22 cellular contexts compared by ENCODE assay signal in genomic region chr9:81635526-81636279, GRCh38. TPM values are rescaled to one million over a fixed set of nuclear protein-coding genes. Genes with fewer than 3 reads are reported as not detected.
A peak's percentile ranks its signal among the peaks of the same experiment; 100 is the strongest.
DNase-seq lines count a peak whose midpoint lies in the region; ATAC-seq, FAIRE-seq and TF ChIP-seq lines count a peak whose summit lies in the region.
"Had no signal": no experiment of that assay in that cellular context is flagged by ENCODE, and none has a peak within 500 bp of the region (broad histone marks: within the 10 kb centered on the region; RNA-seq: fewer than 3 reads in every experiment).

No MANE protein-coding gene starts in this region.

- H3K4me3 ChIP-seq in A549: no peak overlapping the region
- peak overlapping the region; percentile 6; the same call in 1 of the 2 replicates for H3K4me3 ChIP-seq in GM23248
- H3K4me3 ChIP-seq in astrocyte of the spinal cord (ENCODE audit: low read depth, low read length): no peak overlapping the region
- H3K4me3 ChIP-seq: dorsolateral prefrontal cortex, heart right ventricle, skin epidermis had no signal

- WGBS in A549 (ENCODE audit: missing lambda C conversion rate): 55% methylated on average over 1 of the region's 1 CpG
- WGBS in GM23248 (ENCODE audit: low coverage in 1 of 2, low lambda C conversion rate in 2 of 2, missing lambda C conversion rate in 2 of 2), 2 experiments: 10 to 24% methylated on average over 1 of the region's 1 CpG

- no peaks in the 10 kb centered on the region for H3K27me3 ChIP-seq in GM23248 (replicated peaks; ENCODE audit: insufficient read depth)
- H3K27me3 ChIP-seq: dorsolateral prefrontal cortex, heart right ventricle had no signal

- FAIRE-seq in A549 (lab: Jason Lieb, UNC) (no peak), GM12891 (lab: Jason Lieb, UNC) (no peak)
- FAIRE-seq: A204.1, islet of Langerhans, TTC549 had no signal

- no peaks in the 10 kb centered on the region for H3K79me2 ChIP-seq in GM23248 (ENCODE audit: insufficient read depth)

- TF ChIP-seq POLR2A in A549 (IDR thresholded peaks at IDR 0.05; ENCODE audit: low read length) (no peak), GM12891 (IDR thresholded peaks at IDR 0.05; ENCODE audit: low read depth, low read length) (no peak)

- H3K9ac ChIP-seq in GM23248: peak overlapping the region; percentile 61

- peak overlapping the region; percentile 64 to 77 for H3K27ac ChIP-seq in A549
- H3K27ac ChIP-seq in GM23248: peak overlapping the region; percentile 86
- H3K27ac ChIP-seq: dorsolateral prefrontal cortex, heart right ventricle, skin epidermis had no signal

- CTCF ChIA-PET in A549 (lab: Yijun Ruan, JAX): no interaction called here

- H4K20me1 ChIP-seq in GM23248 (ENCODE audit: insufficient read depth): no peaks in the 10 kb centered on the region

- no peak overlapping the region for H2AFZ ChIP-seq in GM23248

- peaks cover 25% of the 10 kb centered on the region for H3F3A ChIP-seq in GM23248 (ENCODE audit: insufficient read depth)

- POLR2A ChIA-PET in A549 (lab: Yijun Ruan, JAX): no interaction called here

- H3K9me3 ChIP-seq in A549 (no peaks in the 10 kb centered on the region), GM23248 (ENCODE audit: low read depth) (no peaks in the 10 kb centered on the region)
- H3K9me3 ChIP-seq: heart right ventricle had no signal

- H3K4me2 ChIP-seq in A549: peak overlapping the region; percentile 61
- peak overlapping the region; percentile 71 for H3K4me2 ChIP-seq in GM23248 (ENCODE audit: unreplicated experiment)

- TF ChIP-seq RAD21 in A549 (conservative IDR thresholded peaks at IDR 0.05 in 1 of 2, IDR thresholded peaks at IDR 0.05 in 1 of 2): no peak

- ATAC-seq in A549: no peak
- ATAC-seq in GM21825 (IDR thresholded peaks at IDR 0.05; ENCODE audit: unreplicated experiment): no peak
- ATAC-seq: activated naive CD8-positive, alpha-beta T cell treated with anti-CD3 and anti-CD28 coated beads, Interleukin-2, amount 50 U/mL, for 24 hours; heart right ventricle; stimulated activated naive CD8-positive, alpha-beta T cell treated with anti-CD3 and anti-CD28 coated beads, Interleukin-15, amount 100 ng/mL, for 72 hours had no signal

- H3K36me3 ChIP-seq in GM23248 (ENCODE audit: low read depth): no peaks in the 10 kb centered on the region

- DNase-seq in A549 (ENCODE audit: low read depth in 1 of 2, low spot score in 1 of 2) (no peak), GM23248 (peak; percentile 78), astrocyte of the spinal cord (ENCODE audit: low read depth, low spot score) (peak; percentile 33), iris pigment epithelial cell (ENCODE audit: low read depth) (peak; percentile 47), NCI-H510A (lab: John Stamatoyannopoulos, UW) (no peak), cerebellar cortex (ENCODE audit: low spot score) (no peak), GM12891 (ENCODE audit: insufficient read length, low spot score) (no peak)
- DNase-seq: activated CD4-positive, alpha-beta T cell treated with anti-CD3 and anti-CD28 coated beads for 4 hours; activated naive CD8-positive, alpha-beta T cell treated with anti-CD3 and anti-CD28 coated beads, Interleukin-2, amount 50 U/mL, for 24 hours; DMS79 treated with DMSO at 0.1 percent for 48 hours; dorsolateral prefrontal cortex; erythroblast; heart right ventricle; naive B cell; NCI-H1436 treated with DMSO at 0.1 percent for 48 hours; NCI-H526 treated with DMSO at 0.1 percent for 48 hours; stimulated activated naive CD8-positive, alpha-beta T cell treated with anti-CD3 and anti-CD28 coated beads, Interleukin-15, amount 100 ng/mL, for 72 hours had no signal

- no peak for TF ChIP-seq CTCF in A549 (IDR thresholded peaks at IDR 0.05)
- TF ChIP-seq CTCF in astrocyte of the spinal cord (IDR thresholded peaks at IDR 0.05; ENCODE audit: low read depth, low read length): no peak

- H3K9me2 ChIP-seq in GM23248 (ENCODE audit: insufficient read depth): no peaks in the 10 kb centered on the region

- in situ Hi-C loops in GM23248 (cut with MboI) (no loop called here), astrocyte of the spinal cord (cut with HindIII; ENCODE audit: low sequenced_read_pairs) (no loop called here)

- TF ChIP-seq EP300 in A549 (IDR thresholded peaks at IDR 0.05): no peak

- H3K4me1 ChIP-seq in A549: peaks cover 63% of the 10 kb centered on the region
- H3K4me1 ChIP-seq in GM23248 (ENCODE audit: insufficient read depth): peaks cover 37% of the 10 kb centered on the region

TF ChIP-seq in A549, 52 proteins besides CTCF, POLR2A, EP300 and RAD21 (continues in another document):
- TF ChIP-seq RNF2 (IDR thresholded peaks at IDR 0.05; ENCODE audit: borderline replicate concordance, low read depth) (no peak), MAFK (IDR thresholded peaks at IDR 0.05; ENCODE audit: partially characterized antibody) (no peak), GATA3 (IDR thresholded peaks at IDR 0.05; ENCODE audit: borderline replicate concordance) (no peak), BCL3 (IDR thresholded peaks at IDR 0.05) (no peak), TFCP2L1 (CRISPR knock-in tag; IDR thresholded peaks at IDR 0.05) (no peak), MAZ (IDR thresholded peaks at IDR 0.05; ENCODE audit: borderline replicate concordance, low read depth, low read length) (no peak), ZFP36 (IDR thresholded peaks at IDR 0.05; ENCODE audit: borderline replicate concordance, partially characterized antibody) (no peak), NPAS2 (CRISPR knock-in tag; IDR thresholded peaks at IDR 0.05; ENCODE audit: borderline replicate concordance) (no peak), ELK1 (IDR thresholded peaks at IDR 0.05; ENCODE audit: low read depth, low read length) (no peak), CBX8 (IDR thresholded peaks at IDR 0.05) (no peak), PHF8 (IDR thresholded peaks at IDR 0.05; ENCODE audit: borderline replicate concordance, low read depth) (no peak)

TF ChIP-seq in GM12891, 5 proteins besides CTCF, POLR2A, EP300 and RAD21:
- TF ChIP-seq TAF1 (IDR thresholded peaks at IDR 0.05; ENCODE audit: low read depth, low read length) (no peak), SPI1 (IDR thresholded peaks at IDR 0.05; ENCODE audit: low read depth, low read length) (no peak), POU2F2 (IDR thresholded peaks at IDR 0.05; ENCODE audit: low read depth, low read length) (no peak), POLR2AphosphoS5 (IDR thresholded peaks at IDR 0.05; ENCODE audit: low read depth, low read length) (no peak), PAX5 (IDR thresholded peaks at IDR 0.05; ENCODE audit: insufficient read depth, low read length, severe bottlenecking) (no peak)

RNA-seq across cellular contexts. Expression of gene TLE1, which starts 53.6 kb away (rescaled TPM):
- 100 and 117 TPM in 2 replicates for polyA plus RNA-seq in A549 (2011; rRNA removed)
- 76.4 and 99.5 TPM in 2 replicates for polyA plus RNA-seq in A549 (2012; cell fraction: cytosol; rRNA removed)
- polyA plus RNA-seq in A549 (2012; cell fraction: nucleus; rRNA removed): 116 and 118 TPM in 2 replicates
- polyA plus RNA-seq in A549 (2017; fragmentation: RNase III; extraction: RNeasy Plus Mini Kit Qiagen cat#74134 plus additional on column Dnase treatment): 45.8 to 53.4 TPM (median 51.7 TPM) in 3 replicates
- polyA minus RNA-seq in A549 (2011; rRNA and poly(A)+ RNA removed): 100 and 117 TPM in 2 replicates
- 14.4 and 16.7 TPM in 2 replicates for total RNA-seq in GM23248 (2014; rRNA removed; shearing (Covaris generic))
- 6.4 TPM in 2 replicates for polyA plus RNA-seq in GM23248 (2016; fragmentation: Nextera tagmentation; extraction: Ambion mirVana)
- polyA plus RNA-seq in GM12891 (2012; ENCODE audit: low read depth, missing spikeins): 0.12 TPM

Comparison
In these comparisons a context has a peak if more than half of its experiments do, and no peak if none do; other contexts are left out.
1. DNase-seq: peak in GM23248 (single experiment), astrocyte of the spinal cord (single experiment) and iris pigment epithelial cell (single experiment); none in A549 (0 of 2), NCI-H510A (single experiment), cerebellar cortex (single experiment) and GM12891 (single experiment).